Comparison of ENCODE assay signal across 18 cellular contexts in the genomic region with DNA sequence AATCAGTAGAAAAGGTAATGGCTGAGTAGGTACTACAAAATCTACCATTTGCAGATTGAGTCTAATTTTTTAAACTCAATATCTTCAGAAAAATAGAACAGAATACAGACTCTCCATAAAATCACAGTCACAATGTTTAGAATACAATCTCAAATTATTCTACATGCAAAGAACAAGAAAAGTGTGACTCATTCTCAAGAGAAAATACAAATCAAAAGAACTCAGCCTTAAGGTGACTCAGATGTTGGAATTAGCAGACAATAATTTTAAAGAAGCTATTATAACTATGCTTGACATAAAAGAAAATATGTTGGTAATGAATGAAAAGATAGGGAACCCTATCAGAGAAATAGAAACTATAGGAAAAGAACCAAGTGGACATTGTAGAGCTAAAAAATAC.
DNase-seq lines count a peak whose midpoint lies in the region; ATAC-seq, FAIRE-seq and TF ChIP-seq lines count a peak whose summit lies in the region.
"Had no signal": no experiment of that assay in that cellular context is flagged by ENCODE, and none has a peak within 500 bp of the region (broad histone marks: within the 10 kb centered on the region; RNA-seq: fewer than 3 reads in every experiment).

No MANE protein-coding gene starts in this region.

- no peaks in the 10 kb centered on the region for H3K36me3 ChIP-seq in mucosa of descending colon (ENCODE audit: low read depth)
- H3K36me3 ChIP-seq in heart right ventricle = no peaks in the 10 kb centered on the region
- H3K36me3 ChIP-seq: BLaER1 treated with 17β-estradiol and CSF1 and Interleukin-3, amounts not matched to agents 10 nM and 100 nM had no signal

- no peaks in the 10 kb centered on the region for H3K27me3 ChIP-seq in heart right ventricle
- H3K27me3 ChIP-seq: BLaER1 treated with 17β-estradiol and CSF1 and Interleukin-3, amounts not matched to agents 10 nM and 100 nM had no signal

- intact Hi-C loops in mucosa of descending colon (cut with DNase I, micrococcal nuclease) = no loop called here
- intact Hi-C loops in heart right ventricle (cut with DNase I) = no loop called here

- no peak for TF ChIP-seq RAD21 in A549 (conservative IDR thresholded peaks at IDR 0.05 in 1 of 2, IDR thresholded peaks at IDR 0.05 in 1 of 2)

- H3K4me1 ChIP-seq in A549 (no peaks in the 10 kb centered on the region), mucosa of descending colon (ENCODE audit: low read depth) (no peaks in the 10 kb centered on the region), heart right ventricle (no peaks in the 10 kb centered on the region)

- no peak for FAIRE-seq in A549 (lab: Jason Lieb, UNC)
- FAIRE-seq: GM12892, GM18507 had no signal

- no peak for TF ChIP-seq CTCF in A549 (IDR thresholded peaks at IDR 0.05)
- TF ChIP-seq CTCF in fibroblast of mammary gland (conservative IDR thresholded peaks at IDR 0.05; ENCODE audit: control insufficient read depth, insufficient read depth, low read depth, low read length) = no peak
- TF ChIP-seq CTCF in mucosa of descending colon (IDR thresholded peaks at IDR 0.05) = no peak
- TF ChIP-seq CTCF in heart right ventricle (IDR thresholded peaks at IDR 0.05) = no peak

- H3K9me3 ChIP-seq in A549 = no peaks in the 10 kb centered on the region
- H3K9me3 ChIP-seq in mucosa of descending colon = peaks cover 14% of the 10 kb centered on the region
- H3K9me3 ChIP-seq in heart right ventricle = peaks cover 0 to 35% (median 11%) of the 10 kb centered on the region in 11 donors

- CTCF ChIA-PET in A549 (lab: Yijun Ruan, JAX) = interaction anchor here (0.8 kb wide), 1 partner anchor 13 kb away, joined by 3 read pairs; no protein-coding TSS in a partner anchor

- no peak for TF ChIP-seq POLR2A in A549 (IDR thresholded peaks at IDR 0.05; ENCODE audit: low read length)

- ATAC-seq in A549 (no peak), mucosa of descending colon (no peak), heart right ventricle (no peak), esophagus mucosa (no peak)

- TF ChIP-seq EP300 in A549 (IDR thresholded peaks at IDR 0.05) = no peak

- POLR2A ChIA-PET in A549 (lab: Yijun Ruan, JAX) = no interaction called here

- DNase-seq in A549 (ENCODE audit: low read depth in 1 of 2, low spot score in 1 of 2) = no peak
- DNase-seq in HCEC 1CT = peak; percentile 19
- peak; percentile 27 for DNase-seq in amniotic epithelial cell (ENCODE audit: low read depth)
- peak; percentile 34 for DNase-seq in fibroblast of mammary gland (ENCODE audit: low read depth)
- no peak for DNase-seq in mucosa of descending colon
- DNase-seq in heart right ventricle = no peak
- no peak for DNase-seq in activated CD4-positive, alpha-beta T cell treated with anti-CD3 and anti-CD28 coated beads for 4 hours
- DNase-seq: 8988T; CD4-positive, CD25-positive, alpha-beta regulatory T cell; CD8-positive, alpha-beta memory T cell; COR-L47; GDM1; GOT3; H7 had no signal

- H3K27ac ChIP-seq in A549 (no peak overlapping the region), heart right ventricle (no peak overlapping the region)
- H3K27ac ChIP-seq: BLaER1 treated with 17β-estradiol and CSF1 and Interleukin-3, amounts not matched to agents 10 nM and 100 nM had no signal

- no peak overlapping the region for H3K4me3 ChIP-seq in A549
- no peak overlapping the region for H3K4me3 ChIP-seq in fibroblast of mammary gland (ENCODE audit: control insufficient read depth, low read depth, low read length)
- no peak overlapping the region for H3K4me3 ChIP-seq in mucosa of descending colon
- no peak overlapping the region for H3K4me3 ChIP-seq in heart right ventricle
- H3K4me3 ChIP-seq: BLaER1 treated with 17β-estradiol and CSF1 and Interleukin-3, amounts not matched to agents 10 nM and 100 nM had no signal

- no peak overlapping the region for H3K4me2 ChIP-seq in A549
- H3K4me2 ChIP-seq: BLaER1 treated with 17β-estradiol and CSF1 and Interleukin-3, amounts not matched to agents 10 nM and 100 nM had no signal

TF ChIP-seq in A549, 52 proteins besides CTCF, POLR2A, EP300 and RAD21:
- TF ChIP-seq FOSL2 (IDR thresholded peaks at IDR 0.05) = no peak
- TF ChIP-seq FOSL2 (CRISPR knock-in tag; IDR thresholded peaks at IDR 0.05) = peak; percentile 32; the same call in 1 of the 2 replicates
- no peak for TF ChIP-seq ESRRA (IDR thresholded peaks at IDR 0.05; ENCODE audit: borderline replicate concordance, low read length)

Comparison
In these comparisons a context has a peak if more than half of its experiments do, and no peak if none do; other contexts are left out.
1. DNase-seq: peak in HCEC 1CT (single experiment), amniotic epithelial cell (single experiment) and fibroblast of mammary gland (single experiment); none in A549 (0 of 2), mucosa of descending colon (0 of 3), heart right ventricle (0 of 2) and activated CD4-positive, alpha-beta T cell treated with anti-CD3 and anti-CD28 coated beads for 4 hours (0 of 2).